In genomic region chr19:17555929-17556813, GRCh38 we compare ENCODE assay signal across 8 cellular contexts. TPM values are rescaled to one million over a fixed set of nuclear protein-coding genes. Genes with fewer than 3 reads are reported as not detected.
DNase-seq lines count a peak whose midpoint lies in the region; ATAC-seq and TF ChIP-seq lines count a peak whose summit lies in the region.

No MANE protein-coding gene starts in this region.

- no peaks in the 10 kb centered on the region for H3K27me3 ChIP-seq in upper lobe of right lung

- no peaks in the 10 kb centered on the region for H3K9me3 ChIP-seq in upper lobe of right lung

- DNase-seq in activated CD4-positive, CD25-positive, alpha-beta regulatory T cell treated with anti-CD3 and anti-CD28 coated beads, Interleukin-2, amount 50 U/mL, for 72 hours: no peak
- DNase-seq in HFF-Myc (ENCODE audit: extremely low read depth, low read depth) (no peak), MV-4-11 (lab: John Stamatoyannopoulos, UW) (peak; percentile 97), foreskin fibroblast (peak; percentile 79 to 90), neural crest cell (ENCODE audit: low read depth, low spot score) (peak; percentile 26), upper lobe of right lung (peak; percentile 90)
- peak; percentile 33 to 42 for DNase-seq in activated T-cell treated with anti-CD3 and anti-CD28 coated beads, Interleukin-2, amount 50 U/mL, for 72 hours

- H3K27ac Mint-ChIP-seq in activated T-cell treated with anti-CD3 and anti-CD28 coated beads, Interleukin-2, amount 50 U/mL, for 72 hours: peak overlapping the region; percentile 68
- H3K27ac Mint-ChIP-seq in neural crest cell (ENCODE audit: unreplicated experiment): no peak overlapping the region

- peaks cover 17% of the 10 kb centered on the region for H3K4me1 Mint-ChIP-seq in activated T-cell treated with anti-CD3 and anti-CD28 coated beads, Interleukin-2, amount 50 U/mL, for 72 hours (ENCODE audit: low read depth)
- peaks cover 19% of the 10 kb centered on the region for H3K4me1 Mint-ChIP-seq in neural crest cell

- intact Hi-C loops in upper lobe of right lung (cut with DNase I): no loop called here

- no peaks in the 10 kb centered on the region for H3K27me3 Mint-ChIP-seq in activated T-cell treated with anti-CD3 and anti-CD28 coated beads, Interleukin-2, amount 50 U/mL, for 72 hours (ENCODE audit: low read depth)
- H3K27me3 Mint-ChIP-seq in neural crest cell (ENCODE audit: low read depth): no peaks in the 10 kb centered on the region

- H3K4me3 Mint-ChIP-seq in activated T-cell treated with anti-CD3 and anti-CD28 coated beads, Interleukin-2, amount 50 U/mL, for 72 hours: peak overlapping the region; percentile 86 to 88
- H3K4me3 Mint-ChIP-seq in neural crest cell: peak overlapping the region; percentile 91

- peaks cover 25% of the 10 kb centered on the region for H3K4me1 ChIP-seq in upper lobe of right lung

- peaks cover 7 to 9% of the 10 kb centered on the region in 2 donors for H3K36me3 Mint-ChIP-seq in activated T-cell treated with anti-CD3 and anti-CD28 coated beads, Interleukin-2, amount 50 U/mL, for 72 hours (ENCODE audit: insufficient read depth in 2 of 2)
- H3K36me3 Mint-ChIP-seq in neural crest cell (ENCODE audit: low read depth): peaks cover 10% of the 10 kb centered on the region

- peak overlapping the region; percentile 78 for H3K27ac ChIP-seq in upper lobe of right lung

- no peaks in the 10 kb centered on the region for H3K9me3 Mint-ChIP-seq in activated T-cell treated with anti-CD3 and anti-CD28 coated beads, Interleukin-2, amount 50 U/mL, for 72 hours
- H3K9me3 Mint-ChIP-seq in neural crest cell: no peaks in the 10 kb centered on the region

- H3K4me3 ChIP-seq in HFF-Myc (replicated peaks; ENCODE audit: low read depth, low read length) (peak overlapping the region; percentile 94), foreskin fibroblast (ENCODE audit: low read depth in 1 of 2, low read length in 2 of 2) (peak overlapping the region; percentile 86 to 87), upper lobe of right lung (peak overlapping the region; percentile 73)

- TF ChIP-seq CTCF in HFF-Myc (IDR thresholded peaks at IDR 0.05; ENCODE audit: low read depth, low read length, missing control alignments) (no peak), foreskin fibroblast (IDR thresholded peaks at IDR 0.05; ENCODE audit: low read depth, low read length) (no peak), neural crest cell (conservative IDR thresholded peaks at IDR 0.05) (no peak), upper lobe of right lung (IDR thresholded peaks at IDR 0.05) (no peak)

- H3K36me3 ChIP-seq in upper lobe of right lung: peaks cover 31% of the 10 kb centered on the region

- ATAC-seq in activated CD4-positive, CD25-positive, alpha-beta regulatory T cell treated with anti-CD3 and anti-CD28 coated beads, Interleukin-2, amount 50 U/mL, for 24 hours: peak; percentile 19 to 33
- peak; percentile 10 to 50 for ATAC-seq in activated T-cell treated with anti-CD3 and anti-CD28 coated beads, Interleukin-2, amount 50 U/mL, for 72 hours (replicated peaks in 1 of 2)
- ATAC-seq in upper lobe of right lung: peak; percentile 74

RNA-seq across cellular contexts. Expression of gene COLGALT1, which starts 0.7 kb away (rescaled TPM):
- 10 to 100 TPM; 38.3 to 46.3 TPM for total RNA-seq in activated T-cell treated with anti-CD3 and anti-CD28 coated beads, Interleukin-2, amount 50 U/mL, for 72 hours
- total RNA-seq in neural crest cell (78.4 and 81.7 TPM in 2 replicates), upper lobe of right lung (104 TPM)

RNA-seq across cellular contexts. Expression of gene PGLS, which starts 44.7 kb away (rescaled TPM):
- total RNA-seq in activated T-cell treated with anti-CD3 and anti-CD28 coated beads, Interleukin-2, amount 50 U/mL, for 72 hours: 10 to 100 TPM; 56.5 to 63.6 TPM
- 91.2 and 99.7 TPM in 2 replicates for total RNA-seq in neural crest cell
- total RNA-seq in upper lobe of right lung: 78.0 TPM

Comparison
In these comparisons a context has a peak if more than half of its experiments do, and no peak if none do; other contexts are left out.
1. DNase-seq: peak in MV-4-11 (single experiment), activated T-cell treated with anti-CD3 and anti-CD28 coated beads, Interleukin-2, amount 50 U/mL, for 72 hours (2 of 2), foreskin fibroblast (2 of 2), neural crest cell (single experiment) and upper lobe of right lung (single experiment); none in activated CD4-positive, CD25-positive, alpha-beta regulatory T cell treated with anti-CD3 and anti-CD28 coated beads, Interleukin-2, amount 50 U/mL, for 72 hours (single experiment) and HFF-Myc (single experiment).
2. Peak in every context shown above with its lines, with median percentiles within 50 percentile points of each other: ATAC-seq and H3K4me3 ChIP-seq.